Comparison of ENCODE assay signal across 9 cellular contexts in genomic region chr1:202809597-202810159, GRCh38. TPM values are rescaled to one million over a fixed set of nuclear protein-coding genes. Genes with fewer than 3 reads are reported as not detected.
A peak's percentile ranks its signal among the peaks of the same experiment; 100 is the strongest.
DNase-seq lines count a peak whose midpoint lies in the region; ATAC-seq and TF ChIP-seq lines count a peak whose summit lies in the region.
"Had no signal": no experiment of that assay in that cellular context is flagged by ENCODE, and none has a peak within 500 bp of the region (broad histone marks: within the 10 kb centered on the region; RNA-seq: fewer than 3 reads in every experiment).

No MANE protein-coding gene starts in this region.

- H3K9me3 ChIP-seq in ES-I3 (ENCODE audit: control insufficient read depth, insufficient read depth, low read length) (no peaks in the 10 kb centered on the region), fibroblast of lung (ENCODE audit: control insufficient read depth, insufficient read depth, low read depth, low read length) (no peaks in the 10 kb centered on the region), psoas muscle (no peaks in the 10 kb centered on the region), aorta (ENCODE audit: control insufficient read depth, low read length) (no peaks in the 10 kb centered on the region)

- H3K4me1 Mint-ChIP-seq in T-cell = peaks cover 42 to 56% (median 46%) of the 10 kb centered on the region in 3 donors

- H3K4me3 ChIP-seq in fibroblast of lung (replicated peaks in 1 of 4; ENCODE audit: control extremely low read depth in 1 of 4, insufficient read depth in 1 of 4, low read depth in 3 of 4, low read length in 4 of 4) (peak overlapping the region in 2 of 4 experiments; percentile 81 to 85), psoas muscle (peak overlapping the region; percentile 90), aorta (ENCODE audit: low read length in 2 of 2) (no peak overlapping the region)

- intact Hi-C loops in psoas muscle (cut with DNase I) (loop anchor here (2.0 to 5.0 kb wide), 2 partner anchors 77 to 78 kb away; partner anchors contain the start of gene RABIF (in 1 of the 2)), aorta (cut with DNase I) (loop anchor here (2.0 to 5.0 kb wide), 2 partner anchors 78 to 79 kb away; partner anchors contain the start of gene RABIF (in 2 of the 2))

- POLR2A ChIA-PET in T-cell (lab: Charles Lee) = no interaction called here

- H3K79me2 ChIP-seq in fibroblast of lung (ENCODE audit: control insufficient read depth, insufficient read depth, low read length) = peaks cover 34% of the 10 kb centered on the region

- peak overlapping the region; percentile 89 for H3K4me2 ChIP-seq in fibroblast of lung (ENCODE audit: extremely low read depth, insufficient read depth, low read length)

- WGBS in psoas muscle, 3 donors = 50 to 62% (median 60%) methylated on average over 15 of the region's 15 CpGs
- 65 to 68% methylated on average over 15 of the region's 15 CpGs for WGBS in aorta, 2 donors

- peaks cover 2% of the 10 kb centered on the region for H3K27me3 ChIP-seq in fibroblast of lung (ENCODE audit: control insufficient read depth, insufficient read depth, low read length)
- no peaks in the 10 kb centered on the region for H3K27me3 ChIP-seq in psoas muscle (ENCODE audit: insufficient read depth in 3 of 3, low read length in 2 of 3)
- no peaks in the 10 kb centered on the region for H3K27me3 ChIP-seq in aorta (ENCODE audit: control insufficient read depth in 1 of 2, insufficient read depth in 2 of 2, low read length in 1 of 2)

- no peaks in the 10 kb centered on the region for H3K36me3 Mint-ChIP-seq in T-cell

- ATAC-seq in T-cell (replicated peaks in 1 of 4) = no peak
- no peak for ATAC-seq in psoas muscle
- ATAC-seq in aorta (ENCODE audit: low FRiP score) = no peak
- no peak for ATAC-seq in GM19328 (IDR thresholded peaks at IDR 0.05; ENCODE audit: unreplicated experiment)

- H3K36me3 ChIP-seq in ES-I3 (ENCODE audit: insufficient read depth, low read length) (no peaks in the 10 kb centered on the region), fibroblast of lung (ENCODE audit: control insufficient read depth, insufficient read depth, low read length) (no peaks in the 10 kb centered on the region), psoas muscle (ENCODE audit: insufficient read depth in 1 of 2, low read depth in 1 of 2) (no peaks in the 10 kb centered on the region), aorta (ENCODE audit: control insufficient read depth in 1 of 2, insufficient read depth in 2 of 2, low read length in 1 of 2) (no peaks in the 10 kb centered on the region)

- H3K27ac ChIP-seq in fibroblast of lung (ENCODE audit: insufficient read depth, low read length) = peak overlapping the region; percentile 70
- H3K27ac ChIP-seq in psoas muscle = peak overlapping the region; percentile 88
- no peak overlapping the region for H3K27ac ChIP-seq in aorta (ENCODE audit: low read depth in 1 of 2, low read length in 2 of 2)

- H3K9me3 Mint-ChIP-seq in T-cell = no peaks in the 10 kb centered on the region

- no peak overlapping the region for H3K27ac Mint-ChIP-seq in T-cell

- H3K4me1 ChIP-seq in ES-I3 (ENCODE audit: insufficient read depth, low read length) (peaks cover 32% of the 10 kb centered on the region), fibroblast of lung (ENCODE audit: control insufficient read depth, extremely low read depth, insufficient read depth, low read length) (peaks cover 7% of the 10 kb centered on the region), psoas muscle (peaks cover 17% of the 10 kb centered on the region), aorta (ENCODE audit: control insufficient read depth in 1 of 2, insufficient read depth in 2 of 2, low read length in 2 of 2) (peaks cover 0 to 4% of the 10 kb centered on the region in 2 donors)

- H2AFZ ChIP-seq in fibroblast of lung (ENCODE audit: low read length) = no peak overlapping the region

- no peaks in the 10 kb centered on the region for H4K20me1 ChIP-seq in fibroblast of lung (ENCODE audit: control insufficient read depth, extremely low read depth, insufficient read depth, low read length)

- H3K27me3 Mint-ChIP-seq in T-cell = no peaks in the 10 kb centered on the region

- CTCF ChIA-PET in T-cell (lab: Charles Lee) = no interaction called here

- H3K4me3 Mint-ChIP-seq in T-cell = peak overlapping the region; percentile 80 to 91 (median 84)

- TF ChIP-seq CTCF in fibroblast of lung (conservative IDR thresholded peaks at IDR 0.05 in 1 of 2, IDR thresholded peaks at IDR 0.05 in 1 of 2; ENCODE audit: low read depth in 1 of 2, low read length in 2 of 2) (no peak), psoas muscle (IDR thresholded peaks at IDR 0.05) (no peak)

- DNase-seq in T-cell (no peak), fibroblast of lung (ENCODE audit: low read depth in 2 of 2) (no peak), psoas muscle (no peak), aorta (no peak), NCI-H82 treated with DMSO at 0.1 percent for 48 hours (lab: John Stamatoyannopoulos, UW; ENCODE audit: unreplicated experiment) (no peak)
- DNase-seq: activated CD4-positive, alpha-beta T cell treated with anti-CD3 and anti-CD28 coated beads for 4 hours had no signal

- peak overlapping the region; percentile 96; the same call in 1 of the 2 replicates for H3K9ac ChIP-seq in ES-I3 (ENCODE audit: low read depth, low read length)
- H3K9ac ChIP-seq in fibroblast of lung (ENCODE audit: insufficient read depth, low read length) = no peak overlapping the region

RNA-seq across cellular contexts. Expression of gene PCAT6, which starts 1.1 kb away (rescaled TPM):
- total RNA-seq in T-cell (1 to 10 TPM in 2 of 5 donors, under 1 TPM in 2, not detected in 1; 0.44 to 1.5 (median 0.79) TPM), fibroblast of lung (0.50 and 0.51 TPM in 2 replicates), psoas muscle (1 to 10 TPM in 1 of 4 donors, under 1 TPM in 3; 0.44 to 4.1 (median 0.66) TPM), aorta (1 to 10 TPM in 1 of 2 donors, under 1 TPM in 1; 0.49 to 1.7 TPM)
- polyA plus RNA-seq in fibroblast of lung (0.61 and 1.1 TPM in 2 replicates), psoas muscle (under 1 TPM; 0.14 to 0.57 (median 0.28) TPM), aorta (1 to 10 TPM in 1 of 2 donors, not detected in 1; 2.8 TPM)
- 2.1 and 2.8 TPM in 2 replicates for polyA plus RNA-seq in fibroblast of lung (2012)
- polyA minus RNA-seq in fibroblast of lung (ENCODE audit: low replicate concordance) = not detected in 2 replicates
- total RNA-seq: HT1080 had no signal

RNA-seq across cellular contexts. Expression of gene KDM5B, which starts 1.5 kb away (rescaled TPM):
- 10 to 100 TPM; 46.3 to 71.7 (median 56.5) TPM for total RNA-seq in T-cell
- 65.2 and 82.2 TPM in 2 replicates for total RNA-seq in fibroblast of lung
- 33.5 and 52.0 TPM in 2 replicates for polyA plus RNA-seq in fibroblast of lung
- 17.1 and 30.6 TPM in 2 replicates for polyA plus RNA-seq in fibroblast of lung (2012)
- polyA minus RNA-seq in fibroblast of lung (ENCODE audit: low replicate concordance) = 38.4 and 47.2 TPM in 2 replicates
- total RNA-seq in psoas muscle = 10 to 100 TPM; 10.7 to 13.9 (median 12.3) TPM
- 1 to 10 TPM; 2.4 to 3.3 (median 3.2) TPM for polyA plus RNA-seq in psoas muscle
- 10 to 100 TPM; 52.8 to 75.6 TPM for total RNA-seq in aorta
- polyA plus RNA-seq in aorta = 10 to 100 TPM in 1 of 2 donors, 1 to 10 TPM in 1; 3.1 to 13.3 TPM

Comparison
In these comparisons a context has a peak if more than half of its experiments do, and no peak if none do; other contexts are left out.
1. H3K27ac ChIP-seq: peak in fibroblast of lung (single experiment) and psoas muscle (single experiment); none in aorta (0 of 2).